8 cellular contexts compared by ENCODE assay signal in genomic region chr2:25362564-25363145, GRCh38. TPM values are rescaled to one million over a fixed set of nuclear protein-coding genes. Genes with fewer than 3 reads are reported as not detected.
DNase-seq lines count a peak whose midpoint lies in the region; ATAC-seq and TF ChIP-seq lines count a peak whose summit lies in the region.

No MANE protein-coding gene starts in this region.

- no peaks in the 10 kb centered on the region for H3K4me1 ChIP-seq in osteoblast (ENCODE audit: insufficient read depth, low read length)

- H3K79me2 ChIP-seq in osteoblast (ENCODE audit: insufficient read depth, low read length) = no peaks in the 10 kb centered on the region

- TF ChIP-seq CTCF in epithelial cell of esophagus (IDR thresholded peaks at IDR 0.05; ENCODE audit: insufficient read depth, low read depth, low read length, missing control alignments) (no peak), osteoblast (IDR thresholded peaks at IDR 0.05; ENCODE audit: extremely low read depth, low read depth, low read length) (no peak)

- H3K27me3 ChIP-seq in osteoblast (ENCODE audit: insufficient read depth, low read length) = no peaks in the 10 kb centered on the region

- ATAC-seq in GM21515 (IDR thresholded peaks at IDR 0.05; ENCODE audit: unreplicated experiment) = peak; percentile 72

- no peaks in the 10 kb centered on the region for H3K36me3 ChIP-seq in osteoblast (ENCODE audit: insufficient read depth, low read length)

- H3K4me3 ChIP-seq in epithelial cell of esophagus (ENCODE audit: low read length) (peak overlapping the region; percentile 42), osteoblast (ENCODE audit: insufficient read depth, low read length) (peak overlapping the region; percentile 75)

- no peaks in the 10 kb centered on the region for H3K9me3 ChIP-seq in osteoblast (ENCODE audit: low read depth, low read length)

- H2AFZ ChIP-seq in osteoblast (ENCODE audit: low read length) = peak overlapping the region; percentile 91

- no peaks in the 10 kb centered on the region for H4K20me1 ChIP-seq in osteoblast (ENCODE audit: insufficient read depth, low read length)

- DNase-seq in EL (peak; percentile 25), KG1 (lab: John Stamatoyannopoulos, UW) (peak; percentile 68), epithelial cell of esophagus (ENCODE audit: low read depth) (peak; percentile 25), osteoblast (ENCODE audit: insufficient read length, low spot score, missing footprints) (no peak), cortex of kidney (lab: John Stamatoyannopoulos, UW) (no peak), SW 1271 (lab: John Stamatoyannopoulos, UW) (no peak)
- DNase-seq in activated CD4-positive, alpha-beta T cell treated with anti-CD3 and anti-CD28 coated beads, Interleukin-2, amount 50 U/mL, for 1 hour = peak; percentile 43

- no peak overlapping the region for H3K27ac ChIP-seq in osteoblast (ENCODE audit: low read depth, low read length)

- H3K4me2 ChIP-seq in osteoblast (ENCODE audit: insufficient read depth, low read length) = peak overlapping the region; percentile 98

RNA-seq across cellular contexts. Expression of gene DNMT3A, which starts 20.9 kb away (rescaled TPM):
- 14.7 and 18.5 TPM in 2 replicates for total RNA-seq in osteoblast

Comparison
In these comparisons a context has a peak if more than half of its experiments do, and no peak if none do; other contexts are left out.
1. DNase-seq: peak in EL (single experiment), KG1 (single experiment), activated CD4-positive, alpha-beta T cell treated with anti-CD3 and anti-CD28 coated beads, Interleukin-2, amount 50 U/mL, for 1 hour (single experiment) and epithelial cell of esophagus (single experiment); none in osteoblast (single experiment), cortex of kidney (single experiment) and SW 1271 (0 of 2).